18 cellular contexts compared by ENCODE assay signal in the genomic region with DNA sequence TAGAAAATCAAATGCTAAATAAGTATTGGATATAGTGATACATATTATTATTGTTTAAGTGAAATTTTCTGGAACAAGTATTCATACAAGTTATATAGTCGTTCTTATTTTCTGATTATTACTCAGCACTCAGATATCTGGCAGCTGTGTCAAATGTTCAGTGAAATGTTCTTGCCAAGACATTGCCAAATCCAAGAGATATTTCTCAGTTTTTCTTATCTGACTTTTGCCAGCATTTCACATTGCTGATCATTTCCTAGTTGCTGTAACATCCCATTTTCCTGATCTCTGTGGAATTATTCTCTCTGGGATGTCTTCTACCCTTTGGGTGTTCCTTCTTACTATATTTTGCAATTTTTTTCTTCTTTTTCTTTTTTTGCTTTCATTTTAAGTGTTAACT.
DNase-seq lines count a peak whose midpoint lies in the region; ATAC-seq and TF ChIP-seq lines count a peak whose summit lies in the region.
"Had no signal": no experiment of that assay in that cellular context is flagged by ENCODE, and none has a peak within 500 bp of the region (broad histone marks: within the 10 kb centered on the region; RNA-seq: fewer than 3 reads in every experiment).

No MANE protein-coding gene starts in this region.

- no peak overlapping the region for H3K27ac ChIP-seq in left ventricle myocardium inferior (replicated peaks)
- H3K27ac ChIP-seq in lung (ENCODE audit: low read depth in 1 of 2, low read length in 1 of 2), result no peak overlapping the region
- H3K27ac ChIP-seq in subcutaneous abdominal adipose tissue (ENCODE audit: low read depth, low read length), result peak overlapping the region; percentile 39
- H3K27ac ChIP-seq in esophagus muscularis mucosa (replicated peaks in 1 of 4), result no peak overlapping the region
- H3K27ac ChIP-seq: BLaER1 treated with 17β-estradiol and CSF1 and Interleukin-3, amounts not matched to agents 10 nM and 100 nM had no signal

- no peaks in the 10 kb centered on the region for H3K27me3 ChIP-seq in left ventricle myocardium inferior (ENCODE audit: low read depth)
- H3K27me3 ChIP-seq in lung (ENCODE audit: control insufficient read depth, insufficient read depth), result no peaks in the 10 kb centered on the region
- H3K27me3 ChIP-seq in subcutaneous abdominal adipose tissue (ENCODE audit: control insufficient read depth in 5 of 5, insufficient read depth in 4 of 5, low read length in 5 of 5), result no peaks in the 10 kb centered on the region
- no peaks in the 10 kb centered on the region for H3K27me3 ChIP-seq in esophagus muscularis mucosa
- H3K27me3 ChIP-seq: BLaER1 treated with 17β-estradiol and CSF1 and Interleukin-3, amounts not matched to agents 10 nM and 100 nM had no signal

- no peak for TF ChIP-seq POLR2A in esophagus muscularis mucosa (IDR thresholded peaks at IDR 0.05; ENCODE audit: low read depth)

- H3K4me1 ChIP-seq in left ventricle myocardium inferior (no peaks in the 10 kb centered on the region), lung (ENCODE audit: control insufficient read depth in 2 of 2, insufficient read depth in 2 of 2, low read length in 2 of 2) (peaks cover 0 to 4% of the 10 kb centered on the region in 2 donors), subcutaneous abdominal adipose tissue (ENCODE audit: control insufficient read depth in 5 of 5, insufficient read depth in 5 of 5, low read length in 5 of 5) (peaks cover 0 to 13% (median 6%) of the 10 kb centered on the region in 5 donors), esophagus muscularis mucosa (no peaks in the 10 kb centered on the region)
- H3K4me1 ChIP-seq: BLaER1 treated with 17β-estradiol and CSF1 and Interleukin-3, amounts not matched to agents 10 nM and 100 nM had no signal

- ATAC-seq in left cardiac atrium (peak; percentile 59 to 75), lung (ENCODE audit: insufficient read depth, low FRiP score) (peak; percentile 19), HG02763 (IDR thresholded peaks at IDR 0.05; ENCODE audit: unreplicated experiment) (no peak)
- ATAC-seq: CD8-positive, alpha-beta T cell; HCT116; HepG2 had no signal

- H3K4me3 ChIP-seq in left ventricle myocardium inferior, result no peak overlapping the region
- no peak overlapping the region for H3K4me3 ChIP-seq in lung
- no peak overlapping the region for H3K4me3 ChIP-seq in subcutaneous abdominal adipose tissue (ENCODE audit: low read depth in 1 of 5, low read length in 5 of 5)
- H3K4me3 ChIP-seq in esophagus muscularis mucosa, result no peak overlapping the region
- H3K4me3 ChIP-seq: BLaER1 treated with 17β-estradiol and CSF1 and Interleukin-3, amounts not matched to agents 10 nM and 100 nM had no signal

- no peaks in the 10 kb centered on the region for H3K36me3 ChIP-seq in left ventricle myocardium inferior
- H3K36me3 ChIP-seq in lung (ENCODE audit: control insufficient read depth in 2 of 2, insufficient read depth in 2 of 2, low read length in 2 of 2), result no peaks in the 10 kb centered on the region
- no peaks in the 10 kb centered on the region for H3K36me3 ChIP-seq in subcutaneous abdominal adipose tissue (ENCODE audit: control insufficient read depth in 5 of 5, insufficient read depth in 5 of 5, low read length in 5 of 5)
- no peaks in the 10 kb centered on the region for H3K36me3 ChIP-seq in esophagus muscularis mucosa
- H3K36me3 ChIP-seq: BLaER1 treated with 17β-estradiol and CSF1 and Interleukin-3, amounts not matched to agents 10 nM and 100 nM had no signal

- intact Hi-C loops in left cardiac atrium (cut with DNase I) (no loop called here), left ventricle myocardium inferior (cut with micrococcal nuclease) (no loop called here), esophagus muscularis mucosa (cut with DNase I) (no loop called here)

- no peak for DNase-seq in left cardiac atrium
- DNase-seq in left ventricle myocardium inferior, result no peak
- no peak for DNase-seq in lung (ENCODE audit: low spot score)
- no peak for DNase-seq in AG08396 (ENCODE audit: low spot score)
- DNase-seq in esophagus muscularis mucosa (ENCODE audit: extremely low spot score), result no peak
- DNase-seq: 8988T; Calu3; CD8-positive, alpha-beta T cell; DMS79 treated with DMSO at 0.1 percent for 48 hours; GF-D8; GOT3; H7; HFFc6 had no signal

- TF ChIP-seq CTCF in left ventricle myocardium inferior (IDR thresholded peaks at IDR 0.05; ENCODE audit: borderline replicate concordance) (no peak), lung (IDR thresholded peaks at IDR 0.05; ENCODE audit: control extremely low read depth, extremely low read depth) (no peak), esophagus muscularis mucosa (IDR thresholded peaks at IDR 0.05) (no peak)

- 60 to 83% methylated on average over 1 of the region's 1 CpG for WGBS in lung, 2 donors
- 51% methylated on average over 1 of the region's 1 CpG for WGBS in esophagus muscularis mucosa

- TF ChIP-seq EP300 in esophagus muscularis mucosa (IDR thresholded peaks at IDR 0.05), result no peak

- no peak overlapping the region for H3K9ac ChIP-seq in subcutaneous abdominal adipose tissue (ENCODE audit: low read length in 5 of 5)
- H3K9ac ChIP-seq: BLaER1 treated with 17β-estradiol and CSF1 and Interleukin-3, amounts not matched to agents 10 nM and 100 nM had no signal

- peaks cover 16% of the 10 kb centered on the region for H3K9me3 ChIP-seq in left ventricle myocardium inferior (replicated peaks)
- H3K9me3 ChIP-seq in lung (ENCODE audit: control insufficient read depth in 2 of 2, insufficient read depth in 1 of 2, low read length in 1 of 2), result peaks cover 0 to 3% of the 10 kb centered on the region in 2 donors
- peaks cover 0 to 2% (median 0%) of the 10 kb centered on the region in 5 donors for H3K9me3 ChIP-seq in subcutaneous abdominal adipose tissue (ENCODE audit: control insufficient read depth in 5 of 5, low read length in 5 of 5)
- no peaks in the 10 kb centered on the region for H3K9me3 ChIP-seq in esophagus muscularis mucosa
